In genomic region chr3:90102146-90102545, GRCh38 we compare ENCODE assay signal across 28 cellular contexts.
"Had no signal": no experiment of that assay in that cellular context is flagged by ENCODE, and none has a peak within 500 bp of the region (broad histone marks: within the 10 kb centered on the region; RNA-seq: fewer than 3 reads in every experiment).

No MANE protein-coding gene starts in this region.

- DNase-seq: activated B cell treated with CpG ODN at 0.5 μM for 24 hours; activated CD4-positive, alpha-beta memory T cell treated with anti-CD3 and anti-CD28 coated beads for 36 hours; activated CD4-positive, alpha-beta T cell treated with anti-CD3 and anti-CD28 coated beads for 4 hours; activated CD4-positive, alpha-beta T cell treated with anti-CD3 and anti-CD28 coated beads, Interleukin-2, amount 10 ng/mL, durations not matched to agents 24 days and 14 days; activated CD4-positive, alpha-beta T cell treated with anti-CD3 and anti-CD28 coated beads, Interleukin-2, amount 50 U/mL, for 1 hour; activated CD4-positive, alpha-beta T cell treated with anti-CD3 and anti-CD28 coated beads, Interleukin-2, amount 50 U/mL, for 4 hours; activated CD4-positive, CD25-positive, alpha-beta regulatory T cell treated with anti-CD3 and anti-CD28 coated beads, Interleukin-2, amount 50 U/mL, for 72 hours; activated CD8-positive, alpha-beta memory T cell treated with anti-CD3 and anti-CD28 coated beads, Interleukin-2, amount 50 U/mL, for 4 hours; activated CD8-positive, alpha-beta T cell treated with anti-CD3 and anti-CD28 coated beads for 36 hours; activated effector memory CD4-positive, alpha-beta T cell treated with anti-CD3 and anti-CD28 coated beads, Interleukin-2, amount 50 U/mL, for 16 hours; activated gamma-delta T cell treated with Interleukin-2 at 50 U/mL for 16 hours; activated naive CD4-positive, alpha-beta T cell; activated naive CD4-positive, alpha-beta T cell treated with anti-CD3 and anti-CD28 coated beads for 36 hours; activated naive CD4-positive, alpha-beta T cell treated with anti-CD3 and anti-CD28 coated beads, Interleukin-2, amount 50 U/mL, for 16 hours; activated naive CD8-positive, alpha-beta T cell treated with anti-CD3 and anti-CD28 coated beads for 36 hours; activated T-cell treated with anti-CD3 and anti-CD28 coated beads for 4 hours; activated T-cell treated with anti-CD3 and anti-CD28 coated beads, Interleukin-2, amount 50 U/mL, for 1 hour; activated T-cell treated with anti-CD3 and anti-CD28 coated beads, Interleukin-2, amount 50 U/mL, for 4 hours; activated T-cell treated with anti-CD3 and anti-CD28 coated beads, Interleukin-2, amount 50 U/mL, for 72 hours; adrenal gland; amniotic stem cell; aorta; body of pancreas; brain microvascular endothelial cell; central memory CD4-positive, alpha-beta T cell; T-helper 1 cell; T-helper 2 cell; T-helper 9 cell had no signal
